In the genomic region with DNA sequence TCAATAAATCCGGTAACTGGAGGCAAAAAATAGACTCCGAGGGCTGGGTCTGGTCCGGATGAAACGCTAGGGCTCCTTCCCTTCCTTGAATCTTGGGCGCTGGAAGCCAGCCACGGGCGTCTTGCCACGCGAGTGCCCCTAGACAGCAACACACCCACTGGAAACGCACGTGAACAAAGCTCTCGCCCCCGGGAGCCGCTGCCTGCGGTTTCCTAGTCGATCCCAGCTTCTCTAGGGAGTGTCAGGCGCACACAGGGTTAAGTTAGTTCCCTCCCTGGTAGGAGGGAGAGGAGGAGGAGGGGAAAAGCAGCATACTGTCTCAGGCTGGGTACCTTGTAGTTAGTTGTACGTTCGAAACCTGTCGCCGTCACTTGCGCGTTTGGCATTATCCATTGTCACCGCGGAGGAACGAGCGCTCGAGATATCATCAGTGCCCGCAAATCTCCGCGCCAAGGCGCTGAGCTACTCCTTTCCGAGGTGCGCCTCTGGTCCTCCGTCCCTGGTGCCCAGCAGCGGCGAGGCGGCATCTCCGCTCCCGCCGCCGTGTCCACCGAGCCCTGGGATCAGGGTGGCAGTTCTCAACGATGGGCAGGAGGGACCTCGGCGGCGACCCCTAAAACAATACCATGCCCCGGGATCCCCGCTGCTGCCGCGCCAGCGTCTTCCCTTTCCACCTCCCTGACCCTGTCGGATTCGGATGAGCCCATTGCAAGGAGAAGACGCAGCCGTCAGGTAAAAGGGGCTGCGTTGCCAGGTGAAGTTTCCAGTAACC, we compare ENCODE assay signal across 8 cellular contexts. TPM values are rescaled to one million over a fixed set of nuclear protein-coding genes. Genes with fewer than 3 reads are reported as not detected.
DNase-seq lines count a peak whose midpoint lies in the region; ATAC-seq and TF ChIP-seq lines count a peak whose summit lies in the region.

A gene with protein sequence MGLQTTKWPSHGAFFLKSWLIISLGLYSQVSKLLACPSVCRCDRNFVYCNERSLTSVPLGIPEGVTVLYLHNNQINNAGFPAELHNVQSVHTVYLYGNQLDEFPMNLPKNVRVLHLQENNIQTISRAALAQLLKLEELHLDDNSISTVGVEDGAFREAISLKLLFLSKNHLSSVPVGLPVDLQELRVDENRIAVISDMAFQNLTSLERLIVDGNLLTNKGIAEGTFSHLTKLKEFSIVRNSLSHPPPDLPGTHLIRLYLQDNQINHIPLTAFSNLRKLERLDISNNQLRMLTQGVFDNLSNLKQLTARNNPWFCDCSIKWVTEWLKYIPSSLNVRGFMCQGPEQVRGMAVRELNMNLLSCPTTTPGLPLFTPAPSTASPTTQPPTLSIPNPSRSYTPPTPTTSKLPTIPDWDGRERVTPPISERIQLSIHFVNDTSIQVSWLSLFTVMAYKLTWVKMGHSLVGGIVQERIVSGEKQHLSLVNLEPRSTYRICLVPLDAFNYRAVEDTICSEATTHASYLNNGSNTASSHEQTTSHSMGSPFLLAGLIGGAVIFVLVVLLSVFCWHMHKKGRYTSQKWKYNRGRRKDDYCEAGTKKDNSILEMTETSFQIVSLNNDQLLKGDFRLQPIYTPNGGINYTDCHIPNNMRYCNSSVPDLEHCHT (plus strand): TSS at position 342 of the 772 bp plus-strand sequence. CDS start 91,371 bp downstream, outside the sequence.

- H3K9ac ChIP-seq in neural progenitor cell, result no peak within 1 kb of the TSS

- TF ChIP-seq CTCF in foreskin fibroblast (IDR thresholded peaks at IDR 0.05; ENCODE audit: low read depth, low read length), result no peak
- TF ChIP-seq CTCF in neural progenitor cell (IDR thresholded peaks at IDR 0.05), result no peak
- no peak for TF ChIP-seq CTCF in CD4-positive, alpha-beta T cell (IDR thresholded peaks at IDR 0.05)

- peaks cover 9% of the 10 kb centered on the region for H4K20me1 ChIP-seq in neural progenitor cell (ENCODE audit: low read depth)

- no peaks in the 10 kb centered on the region for H3K9me3 Mint-ChIP-seq in neural progenitor cell
- H3K9me3 Mint-ChIP-seq in CD4-positive, alpha-beta T cell, result peaks cover 2% of the 10 kb centered on the region

- peaks cover 46% of the 10 kb centered on the region for H3K4me1 Mint-ChIP-seq in neural progenitor cell
- H3K4me1 Mint-ChIP-seq in CD4-positive, alpha-beta T cell (ENCODE audit: low read depth), result peaks cover 6% of the 10 kb centered on the region

- CTCF ChIA-PET in CD4-positive, alpha-beta T cell (lab: Charles Lee), result no interaction called here

- ATAC-seq in CD4-positive, alpha-beta T cell (ENCODE audit: poor library complexity), result no peak
- ATAC-seq in HG03378 (IDR thresholded peaks at IDR 0.05; ENCODE audit: unreplicated experiment), result no peak

- H3K27ac ChIP-seq in SJCRH30 (peak within 1 kb of the TSS; percentile 48), neural progenitor cell (no peak within 1 kb of the TSS)
- no peak within 1 kb of the TSS for H3K27ac ChIP-seq in CD4-positive, alpha-beta T cell (ENCODE audit: low read depth, low read length)

- H3K36me3 ChIP-seq in SJCRH30 (no peaks in the 10 kb centered on the region), neural progenitor cell (no peaks in the 10 kb centered on the region)

- peak within 1 kb of the TSS; percentile 96 for H3K4me3 Mint-ChIP-seq in neural progenitor cell
- H3K4me3 Mint-ChIP-seq in CD4-positive, alpha-beta T cell, result no peak within 1 kb of the TSS

- intact Hi-C loops in CD4-positive, alpha-beta T cell (cut with DNase I, micrococcal nuclease), result no loop called here

- POLR2A ChIA-PET in CD4-positive, alpha-beta T cell (lab: Charles Lee), result no interaction called here

- peak within 1 kb of the TSS; percentile 88 for H3K4me2 ChIP-seq in neural progenitor cell

- H2AFZ ChIP-seq in neural progenitor cell (replicated peaks), result peak within 1 kb of the TSS; percentile 77

- DNase-seq in D341Med (ENCODE audit: low spot score) (peak; percentile 42), SJCRH30 (peak; percentile 39 to 41), foreskin fibroblast (peak in 1 of 2 donors; percentile 87), neural progenitor cell (ENCODE audit: low spot score) (peak; percentile 62), GDM1 (lab: John Stamatoyannopoulos, UW) (no peak), RPMI8226 (no peak)
- no peak for DNase-seq in CD4-positive, alpha-beta T cell

- H3K27me3 Mint-ChIP-seq in neural progenitor cell (ENCODE audit: insufficient read depth, low read depth), result peaks cover 36% of the 10 kb centered on the region
- H3K27me3 Mint-ChIP-seq in CD4-positive, alpha-beta T cell, result peaks cover 80% of the 10 kb centered on the region

- H3K4me3 ChIP-seq in SJCRH30 (peak within 1 kb of the TSS; percentile 96), foreskin fibroblast (ENCODE audit: low read depth in 1 of 2, low read length in 2 of 2) (peak within 1 kb of the TSS; percentile 78 to 93), neural progenitor cell (peak within 1 kb of the TSS; percentile 74)

- H3K9me3 ChIP-seq in SJCRH30 (replicated peaks) (no peaks in the 10 kb centered on the region), neural progenitor cell (ENCODE audit: low read depth) (no peaks in the 10 kb centered on the region)
- H3K9me3 ChIP-seq in CD4-positive, alpha-beta T cell (ENCODE audit: control insufficient read depth, low read length), result no peaks in the 10 kb centered on the region

- H3K27ac Mint-ChIP-seq in neural progenitor cell, result no peak within 1 kb of the TSS
- no peak within 1 kb of the TSS for H3K27ac Mint-ChIP-seq in CD4-positive, alpha-beta T cell

- no peaks in the 10 kb centered on the region for H3K36me3 Mint-ChIP-seq in neural progenitor cell
- H3K36me3 Mint-ChIP-seq in CD4-positive, alpha-beta T cell (ENCODE audit: low read depth), result no peaks in the 10 kb centered on the region

- H3F3A ChIP-seq in neural progenitor cell (ENCODE audit: low read depth), result peaks cover 8% of the 10 kb centered on the region

- H3K4me1 ChIP-seq in SJCRH30 (peaks cover 12% of the 10 kb centered on the region), neural progenitor cell (peaks cover 28% of the 10 kb centered on the region)

- H3K27me3 ChIP-seq in SJCRH30, result no peaks in the 10 kb centered on the region
- peaks cover 57% of the 10 kb centered on the region for H3K27me3 ChIP-seq in neural progenitor cell
- H3K27me3 ChIP-seq in CD4-positive, alpha-beta T cell (ENCODE audit: control insufficient read depth, insufficient read depth, low read length), result peaks cover 55% of the 10 kb centered on the region

- peaks cover 6% of the 10 kb centered on the region for H3K79me2 ChIP-seq in neural progenitor cell (ENCODE audit: low read depth)

RNA-seq across cellular contexts. Expression of the gene that starts here (rescaled TPM):
- 22.7 and 23.5 TPM in 2 replicates for total RNA-seq in SJCRH30 (2014; rRNA removed; shearing (Covaris generic))
- 8.5 and 8.7 TPM in 2 replicates for total RNA-seq in neural progenitor cell (ENCODE audit: low replicate concordance)
- not detected for total RNA-seq in CD4-positive, alpha-beta T cell

Comparison
In these comparisons a context has a peak if more than half of its experiments do, and no peak if none do; other contexts are left out.
1. DNase-seq: peak in D341Med (single experiment), SJCRH30 (2 of 2) and neural progenitor cell (single experiment); none in GDM1 (single experiment), CD4-positive, alpha-beta T cell (0 of 10) and RPMI8226 (single experiment).
2. Peak in every context shown above with its lines, with median percentiles within 50 percentile points of each other: H3K4me3 ChIP-seq.